ENCODE assay signal across 11 cellular contexts in genomic region chr15:52803543-52804306, GRCh38. TPM values are rescaled to one million over a fixed set of nuclear protein-coding genes. Genes with fewer than 3 reads are reported as not detected.
DNase-seq lines count a peak whose midpoint lies in the region; ATAC-seq and TF ChIP-seq lines count a peak whose summit lies in the region.
"Had no signal": no experiment of that assay in that cellular context is flagged by ENCODE, and none has a peak within 500 bp of the region (broad histone marks: within the 10 kb centered on the region; RNA-seq: fewer than 3 reads in every experiment).

No MANE protein-coding gene starts in this region.

- BruUV-seq in PC-3 (replicated peaks; lab: Mats Ljungman, UMichigan), result no TSS peak

- no peak overlapping the region for H3K9ac ChIP-seq in PC-3 (ENCODE audit: low read length)

- H3K36me3 Mint-ChIP-seq in natural killer cell treated with Interleukin-12 subunit alpha and Interleukin-12 subunit beta and Interleukin-15 and Interleukin-18, amount 100 ng/mL, for 72 hours, result no peaks in the 10 kb centered on the region

- H3K27ac Mint-ChIP-seq in natural killer cell treated with Interleukin-12 subunit alpha and Interleukin-12 subunit beta and Interleukin-15 and Interleukin-18, amount 100 ng/mL, for 72 hours, result no peak overlapping the region

- peak overlapping the region in 1 of 2 donors; percentile 14 for H3K4me3 ChIP-seq in gastroesophageal sphincter
- no peak overlapping the region for H3K4me3 ChIP-seq in PC-3 (ENCODE audit: low read length)

- H3K79me2 ChIP-seq in PC-3 (ENCODE audit: low read length), result no peaks in the 10 kb centered on the region

- POLR2A ChIA-PET in PC-3 (lab: Charles Lee; ENCODE audit: unreplicated experiment), result no interaction called here

- TF ChIP-seq POLR2A in gastroesophageal sphincter (IDR thresholded peaks at IDR 0.05), result no peak

- no peaks in the 10 kb centered on the region for H3K9me3 ChIP-seq in gastroesophageal sphincter
- no peaks in the 10 kb centered on the region for H3K9me3 ChIP-seq in PC-3 (ENCODE audit: low read length)
- H3K9me3 ChIP-seq: adrenal gland had no signal

- H3K27me3 ChIP-seq in gastroesophageal sphincter (peaks cover 100% of the 10 kb centered on the region), PC-3 (ENCODE audit: low read length) (peaks cover 72% of the 10 kb centered on the region)

- WGBS in gastroesophageal sphincter (ENCODE audit: low coverage in 1 of 2), 2 donors, result 0% methylated on average over 7 to 9 of the region's 47 CpGs

- no peak overlapping the region for H3K27ac ChIP-seq in gastroesophageal sphincter
- H3K27ac ChIP-seq in PC-3 (ENCODE audit: low read length), result no peak overlapping the region
- H3K27ac ChIP-seq: adrenal gland had no signal

- H3K36me3 ChIP-seq in gastroesophageal sphincter, result no peaks in the 10 kb centered on the region
- no peaks in the 10 kb centered on the region for H3K36me3 ChIP-seq in PC-3 (ENCODE audit: low read depth, low read length)
- H3K36me3 ChIP-seq: adrenal gland had no signal

- H3K4me2 ChIP-seq in PC-3 (ENCODE audit: low read length), result no peak overlapping the region

- no peaks in the 10 kb centered on the region for H4K20me1 ChIP-seq in PC-3 (ENCODE audit: low read length)

- H3K4me1 Mint-ChIP-seq in natural killer cell treated with Interleukin-12 subunit alpha and Interleukin-12 subunit beta and Interleukin-15 and Interleukin-18, amount 100 ng/mL, for 72 hours (ENCODE audit: low read depth in 2 of 2), result peaks cover 15 to 16% of the 10 kb centered on the region in 2 donors

- no peak for TF ChIP-seq EP300 in gastroesophageal sphincter (IDR thresholded peaks at IDR 0.05)

- no peak overlapping the region for H2AFZ ChIP-seq in PC-3 (ENCODE audit: low read length)

- H3K4me3 Mint-ChIP-seq in natural killer cell treated with Interleukin-12 subunit alpha and Interleukin-12 subunit beta and Interleukin-15 and Interleukin-18, amount 100 ng/mL, for 72 hours, result peak overlapping the region; percentile 69

- CTCF ChIA-PET in PC-3 (lab: Charles Lee), result no interaction called here

- DNase-seq in COLO668 (lab: John Stamatoyannopoulos, UW; ENCODE audit: unreplicated experiment), result peak; percentile 65
- peak; percentile 65 for DNase-seq in HuH-7 (ENCODE audit: low spot score)
- peak; percentile 77 for DNase-seq in ecto neural progenitor cell (ENCODE audit: low spot score)
- DNase-seq in natural killer cell treated with Interleukin-12 subunit alpha and Interleukin-12 subunit beta and Interleukin-15 and Interleukin-18, amount 100 ng/mL, for 72 hours (ENCODE audit: low spot score), result no peak
- no peak for DNase-seq in C1 segment of cervical spinal cord (lab: John Stamatoyannopoulos, UW)
- no peak for DNase-seq in nucleus accumbens (lab: John Stamatoyannopoulos, UW)
- no peak for DNase-seq in PC-3
- DNase-seq: adrenal gland, head of caudate nucleus, NCI-H1048 had no signal

- TF ChIP-seq CTCF in gastroesophageal sphincter (IDR thresholded peaks at IDR 0.05) (no peak), PC-3 (conservative IDR thresholded peaks at IDR 0.05; ENCODE audit: low read depth, low read length) (no peak)

- H3K9me2 ChIP-seq in PC-3 (replicated peaks; ENCODE audit: low read length), result no peaks in the 10 kb centered on the region

- intact Hi-C loops in PC-3 (cut with micrococcal nuclease), result no loop called here

- no peaks in the 10 kb centered on the region for H3F3A ChIP-seq in PC-3 (ENCODE audit: low read length, unreplicated experiment)

- H3K4me1 ChIP-seq in gastroesophageal sphincter (peaks cover 0 to 35% (median 24%) of the 10 kb centered on the region in 3 donors), PC-3 (ENCODE audit: insufficient read depth, low read length) (no peaks in the 10 kb centered on the region)

- no peaks in the 10 kb centered on the region for H3K9me3 Mint-ChIP-seq in natural killer cell treated with Interleukin-12 subunit alpha and Interleukin-12 subunit beta and Interleukin-15 and Interleukin-18, amount 100 ng/mL, for 72 hours

- H3K27me3 Mint-ChIP-seq in natural killer cell treated with Interleukin-12 subunit alpha and Interleukin-12 subunit beta and Interleukin-15 and Interleukin-18, amount 100 ng/mL, for 72 hours, result peaks cover 56 to 71% of the 10 kb centered on the region in 2 donors

- no peak for ATAC-seq in natural killer cell treated with Interleukin-12 subunit alpha and Interleukin-12 subunit beta and Interleukin-15 and Interleukin-18, amount 100 ng/mL, for 72 hours
- ATAC-seq in gastroesophageal sphincter (no peak), PC-3 (no peak)

RNA-seq across cellular contexts. Expression of gene ONECUT1, which starts 13.6 kb away (rescaled TPM):
- total RNA-seq in natural killer cell treated with Interleukin-12 subunit alpha and Interleukin-12 subunit beta and Interleukin-15 and Interleukin-18, amount 100 ng/mL, for 72 hours, result not detected
- total RNA-seq in gastroesophageal sphincter, result under 1 TPM in 1 of 4 donors, not detected in 3; 0.47 TPM
- total RNA-seq in PC-3 (2014; rRNA removed), result not detected in 2 replicates

Comparison
In these comparisons a context has a peak if more than half of its experiments do, and no peak if none do; other contexts are left out.
1. DNase-seq: peak in COLO668 (single experiment), HuH-7 (single experiment) and ecto neural progenitor cell (single experiment); none in natural killer cell treated with Interleukin-12 subunit alpha and Interleukin-12 subunit beta and Interleukin-15 and Interleukin-18, amount 100 ng/mL, for 72 hours (single experiment), C1 segment of cervical spinal cord (0 of 14), nucleus accumbens (0 of 56) and PC-3 (single experiment).